8 cellular contexts compared by ENCODE assay signal in genomic region chr10:122953827-122954730, GRCh38. TPM values are rescaled to one million over a fixed set of nuclear protein-coding genes. Genes with fewer than 3 reads are reported as not detected.
DNase-seq lines count a peak whose midpoint lies in the region; ATAC-seq and TF ChIP-seq lines count a peak whose summit lies in the region.

Gene C10orf88 (minus strand): TSS chr10:122954227. CDS start chr10:122954178, 49 bp downstream.

- DNase-seq in AG20443 (ENCODE audit: low spot score) (peak; percentile 100), NCI-H510A (lab: John Stamatoyannopoulos, UW) (peak; percentile 95), choroid plexus epithelial cell (ENCODE audit: low read depth) (peak; percentile 99), kidney epithelial cell (ENCODE audit: low read depth) (peak; percentile 97)
- peak; percentile 91 to 94 for DNase-seq in activated CD4-positive, alpha-beta T cell treated with anti-CD3 and anti-CD28 coated beads for 24 hours (ENCODE audit: low read depth in 2 of 2)
- peak; percentile 95 for DNase-seq in stimulated activated CD4-positive, alpha-beta T cell treated with anti-CD3 and anti-CD28 coated beads, Interleukin-15, amount 100 ng/mL, for 48 hours (ENCODE audit: low read depth in 2 of 2)

- peak; percentile 79 for TF ChIP-seq POLR2A in GM19099 (IDR thresholded peaks at IDR 0.05; ENCODE audit: extremely low read depth, insufficient read length, low read depth)

- H3K36me3 ChIP-seq in kidney epithelial cell (ENCODE audit: control insufficient read depth, insufficient read depth, low read length) = no peaks in the 10 kb centered on the region

- TF ChIP-seq CTCF in choroid plexus epithelial cell (conservative IDR thresholded peaks at IDR 0.05; ENCODE audit: low read depth, low read length) (no peak), kidney epithelial cell (IDR thresholded peaks at IDR 0.05; ENCODE audit: insufficient read depth, low read length, poor library complexity, severe bottlenecking) (no peak)

- peak; percentile 98 for ATAC-seq in HG03432 (IDR thresholded peaks at IDR 0.05; ENCODE audit: unreplicated experiment)

- no peaks in the 10 kb centered on the region for H3K27me3 ChIP-seq in kidney epithelial cell (ENCODE audit: control insufficient read depth, insufficient read depth, low read length)

- peak within 1 kb of the TSS; percentile 93 for H3K4me3 ChIP-seq in choroid plexus epithelial cell (ENCODE audit: low read depth, low read length)
- peak within 1 kb of the TSS; percentile 55 for H3K4me3 ChIP-seq in kidney epithelial cell (ENCODE audit: low read depth, low read length)

RNA-seq across cellular contexts. Expression of gene C10orf88, which starts in this region (rescaled TPM):
- 8.4 and 10.6 TPM in 2 replicates for total RNA-seq in kidney epithelial cell

Comparison
In these comparisons a context has a peak if more than half of its experiments do, and no peak if none do; other contexts are left out.
1. Peak in every context shown above with its lines: DNase-seq, ATAC-seq and H3K4me3 ChIP-seq.